ENCODE assay signal across 8 cellular contexts in the genomic region with DNA sequence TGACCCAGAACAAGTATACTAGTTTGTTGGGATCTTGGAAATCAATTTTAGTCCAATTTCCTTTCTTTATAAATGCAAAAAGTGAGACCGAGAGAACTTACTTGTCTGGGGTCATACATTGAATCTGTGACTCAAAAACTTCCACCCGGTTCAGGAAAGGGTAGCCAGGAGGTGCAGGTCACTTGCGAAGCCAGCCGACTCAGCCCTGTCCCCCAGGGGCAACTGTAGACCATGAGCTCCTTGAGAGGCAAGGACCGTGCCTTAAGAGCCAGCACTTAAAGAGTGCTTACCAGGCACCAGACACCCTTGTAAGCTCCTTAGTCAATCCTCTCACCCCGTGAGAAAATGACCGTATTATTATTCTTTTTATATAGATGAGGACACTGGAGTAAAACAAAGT. TPM values are rescaled to one million over a fixed set of nuclear protein-coding genes. Genes with fewer than 3 reads are reported as not detected.
DNase-seq lines count a peak whose midpoint lies in the region; ATAC-seq, FAIRE-seq and TF ChIP-seq lines count a peak whose summit lies in the region.

No MANE protein-coding gene starts in this region.

- intact Hi-C loops in cardiac septum (cut with DNase I) (loop anchor here (1.0 kb wide), 1 partner anchor 15 kb away; a partner anchor contains a TSS), K562 (cut with micrococcal nuclease) (no loop called here), uterus (cut with DNase I; ENCODE audit: low total_unique reads) (no loop called here)

- no peaks in the 10 kb centered on the region for H3K36me3 Mint-ChIP-seq in memory B cell

- no peaks in the 10 kb centered on the region for H3K36me3 ChIP-seq in right atrium auricular region
- peaks cover 6% of the 10 kb centered on the region; the same call in 1 of the 3 replicates for H3K36me3 ChIP-seq in K562 (ENCODE audit: control insufficient read depth, insufficient read depth, low read length)
- no peaks in the 10 kb centered on the region for H3K36me3 ChIP-seq in uterus

- H3K27ac ChIP-seq in right atrium auricular region = peak overlapping the region; percentile 88 to 91
- peak overlapping the region; percentile 82 for H3K27ac ChIP-seq in K562 (ENCODE audit: extremely low read depth, low read depth, low read length)
- peak overlapping the region; percentile 85 to 88 for H3K27ac ChIP-seq in uterus

- TF ChIP-seq CTCF in right atrium auricular region (IDR thresholded peaks at IDR 0.05) = no peak
- no peak for TF ChIP-seq CTCF in K562 (IDR thresholded peaks at IDR 0.05 in 2 of 3, conservative IDR thresholded peaks at IDR 0.05 in 1 of 3; ENCODE audit: insufficient read depth in 2 of 3, low read depth in 1 of 3, low read length in 3 of 3)
- TF ChIP-seq CTCF in uterus (IDR thresholded peaks at IDR 0.05) = no peak

- POLR2A ChIA-PET in K562 (lab: Yijun Ruan, JAX) = interaction anchor here (0.5 to 2.5 kb wide), 10 partner anchors 8 to 568 kb away, joined by 3 to 14 read pairs (median 4); a partner anchor contains a TSS

- CTCF ChIA-PET in K562 (lab: Yijun Ruan, JAX; ENCODE audit: low intra/inter-chr PET ratio) = no interaction called here

- H3K27me3 ChIP-seq in right atrium auricular region (no peaks in the 10 kb centered on the region), K562 (ENCODE audit: control insufficient read depth in 2 of 2, insufficient read depth in 2 of 2, low read length in 2 of 2) (peaks cover 0 to 4% of the 10 kb centered on the region in 2 experiments; a peak in 2 of 5 replicates), uterus (no peaks in the 10 kb centered on the region)

- no peaks in the 10 kb centered on the region for H3K9me3 Mint-ChIP-seq in memory B cell

- no peaks in the 10 kb centered on the region for H3K9me1 ChIP-seq in K562 (ENCODE audit: control insufficient read depth, insufficient read depth, low read length)

- H3K4me2 ChIP-seq in K562 (ENCODE audit: insufficient read depth, low read length) = peak overlapping the region; percentile 93

- FAIRE-seq in K562 (lab: Jason Lieb, UNC) = peak; percentile 35

- no peak for TF ChIP-seq EP300 in K562 (IDR thresholded peaks at IDR 0.05; ENCODE audit: low read length)

- TF ChIP-seq RAD21 in K562 (CRISPR knock-in tag; conservative IDR thresholded peaks at IDR 0.05 in 1 of 2, IDR thresholded peaks at IDR 0.05 in 1 of 2) = no peak

- H2AFZ ChIP-seq in K562 (ENCODE audit: low read depth, low read length) = peak overlapping the region; percentile 93

- BruUV-seq in K562 (replicated peaks; lab: Mats Ljungman, UMichigan) = TSS peak; percentile 91

- H3K4me1 ChIP-seq in right atrium auricular region = peaks cover 0 to 15% of the 10 kb centered on the region in 2 donors
- H3K4me1 ChIP-seq in K562 (replicated peaks in 1 of 2; ENCODE audit: control insufficient read depth in 2 of 2, insufficient read depth in 2 of 2, low read length in 2 of 2) = peaks cover 16 to 17% of the 10 kb centered on the region in 2 experiments
- peaks cover 0 to 3% of the 10 kb centered on the region in 2 donors for H3K4me1 ChIP-seq in uterus

- peaks cover 23% of the 10 kb centered on the region for H3K79me2 ChIP-seq in K562 (ENCODE audit: control insufficient read depth, insufficient read depth, low read length)

- DNase-seq in right atrium auricular region (ENCODE audit: low spot score) = no peak
- no peak for DNase-seq in cardiac septum (ENCODE audit: low spot score)
- DNase-seq in K562 (ENCODE audit: extremely low read depth in 1 of 4, low spot score in 3 of 4) = no peak
- no peak for DNase-seq in memory B cell (ENCODE audit: low spot score in 2 of 2)
- no peak for DNase-seq in uterus
- no peak for DNase-seq in activated gamma-delta T cell (lab: John Stamatoyannopoulos, UW)
- no peak for DNase-seq in NCI-H2171 treated with DMSO at 0.1 percent for 48 hours (lab: John Stamatoyannopoulos, UW)
- no peak for DNase-seq in glomerular visceral epithelial cell (ENCODE audit: extremely low spot score)

- H3K4me3 ChIP-seq in right atrium auricular region (peak overlapping the region; percentile 74 to 81), K562 (peak overlapping the region; percentile 71), uterus (peak overlapping the region; percentile 54 to 60)

- no peaks in the 10 kb centered on the region for H4K20me1 ChIP-seq in K562 (replicated peaks; ENCODE audit: control insufficient read depth, insufficient read depth, low read length)

- H3K9ac ChIP-seq in K562 (ENCODE audit: insufficient read depth in 1 of 2, low read depth in 2 of 2, low read length in 2 of 2) = peak overlapping the region; percentile 37 to 85; a peak in 3 of 4 replicates

- 56% methylated on average over 7 of the region's 7 CpGs for WGBS in K562 (ENCODE audit: insufficient coverage, low coverage, missing lambda C conversion rate)

- H3K9me3 ChIP-seq in right atrium auricular region (no peaks in the 10 kb centered on the region), K562 (replicated peaks; ENCODE audit: control insufficient read depth, insufficient read depth, low read depth, low read length) (no peaks in the 10 kb centered on the region), uterus (no peaks in the 10 kb centered on the region)

- H3K27ac Mint-ChIP-seq in memory B cell = peak overlapping the region; percentile 86

- in situ Hi-C loops in K562 (cut with MboI) = no loop called here

- H3K4me3 Mint-ChIP-seq in memory B cell = peak overlapping the region; percentile 87

- H3K27me3 Mint-ChIP-seq in memory B cell = peaks cover 5% of the 10 kb centered on the region

- no peak for TF ChIP-seq POLR2A in K562 (conservative IDR thresholded peaks at IDR 0.05)
- no peak for TF ChIP-seq POLR2A in uterus (IDR thresholded peaks at IDR 0.05)

- ATAC-seq in K562 = no peak
- ATAC-seq in memory B cell (ENCODE audit: low read depth) = no peak

- peaks cover 25% of the 10 kb centered on the region for H3K4me1 Mint-ChIP-seq in memory B cell

TF ChIP-seq in K562, 482 proteins besides CTCF, POLR2A, EP300 and RAD21 (continues in another document):
- TF ChIP-seq, protein P1, sequence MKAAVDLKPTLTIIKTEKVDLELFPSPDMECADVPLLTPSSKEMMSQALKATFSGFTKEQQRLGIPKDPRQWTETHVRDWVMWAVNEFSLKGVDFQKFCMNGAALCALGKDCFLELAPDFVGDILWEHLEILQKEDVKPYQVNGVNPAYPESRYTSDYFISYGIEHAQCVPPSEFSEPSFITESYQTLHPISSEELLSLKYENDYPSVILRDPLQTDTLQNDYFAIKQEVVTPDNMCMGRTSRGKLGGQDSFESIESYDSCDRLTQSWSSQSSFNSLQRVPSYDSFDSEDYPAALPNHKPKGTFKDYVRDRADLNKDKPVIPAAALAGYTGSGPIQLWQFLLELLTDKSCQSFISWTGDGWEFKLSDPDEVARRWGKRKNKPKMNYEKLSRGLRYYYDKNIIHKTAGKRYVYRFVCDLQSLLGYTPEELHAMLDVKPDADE (conservative IDR thresholded peaks at IDR 0.05; ENCODE audit: control insufficient read depth, low read depth, low read length) = no peak

RNA-seq across cellular contexts. Expression of a gene that starts 0.5 kb away (rescaled TPM):
- 1 to 10 TPM; 1.8 to 2.0 TPM for total RNA-seq in right atrium auricular region
- total RNA-seq in cardiac septum = 2.6 TPM
- total RNA-seq in K562 (2011; cell fraction: chromatin; rRNA removed; ENCODE audit: low replicate concordance) = 6.1 and 8.1 TPM in 2 replicates
- 10.5 and 11.7 TPM in 2 replicates for total RNA-seq in K562 (2011; cell fraction: nucleolus; rRNA removed)
- total RNA-seq in K562 (2011; cell fraction: nucleoplasm; rRNA removed) = 9.2 and 11.8 TPM in 2 replicates
- total RNA-seq in K562 (2014; rRNA removed) = 3.7 and 4.3 TPM in 2 replicates
- total RNA-seq in K562 (2014; rRNA removed; fragmentation: Illumina TruSeq; extraction: Trizol) = 4.4 and 4.6 TPM in 2 replicates
- 4.9 TPM in 2 replicates for total RNA-seq in K562 (2015; rRNA removed; fragmentation: Illumina TruSeq; extraction: Trizol)
- 5.1 and 5.6 TPM in 2 replicates for total RNA-seq in K562 (2021)
- polyA plus RNA-seq in K562 (2011; rRNA removed) = 3.7 and 5.6 TPM in 2 replicates
- polyA plus RNA-seq in K562 (2011; cell fraction: cytosol; rRNA removed) = 3.5 and 4.3 TPM in 2 replicates
- 2.3 and 3.5 TPM in 2 replicates for polyA plus RNA-seq in K562 (2011; cell fraction: nucleus; rRNA removed)
- polyA plus RNA-seq in K562 (2012) = 4.0 and 5.4 TPM in 2 replicates
- polyA plus RNA-seq in K562 (2014; fragmentation: Illumina TruSeq; extraction: Trizol) = 5.1 and 5.9 TPM in 2 replicates
- 1 to 10 TPM; 6.3 to 6.9 TPM for polyA plus RNA-seq in K562 (2014; fragmentation: Nextera tagmentation; extraction: Ambion mirVana)
- 5.2 and 5.8 TPM in 2 replicates for polyA plus RNA-seq in K562 (2014; rRNA removed)
- 4.7 and 5.3 TPM in 2 replicates for polyA minus RNA-seq in K562 (2011; rRNA and poly(A)+ RNA removed)
- polyA minus RNA-seq in K562 (2011; cell fraction: cytosol; rRNA and poly(A)+ RNA removed) = 1.1 and 1.9 TPM in 2 replicates
- polyA minus RNA-seq in K562 (2011; cell fraction: nucleus; rRNA and poly(A)+ RNA removed) = 2.7 and 4.7 TPM in 2 replicates
- total RNA-seq in uterus = 1 to 10 TPM; 2.1 to 7.2 (median 2.7) TPM

RNA-seq across cellular contexts. Expression of a gene that starts 15.2 kb away (rescaled TPM):
- total RNA-seq in right atrium auricular region (10 to 100 TPM; 18.6 to 18.7 TPM), cardiac septum (26.5 TPM), K562 (2014; rRNA removed) (7.3 and 9.4 TPM in 2 replicates), K562 (2014; rRNA removed; fragmentation: Illumina TruSeq; extraction: Trizol) (1.4 and 2.1 TPM in 2 replicates), K562 (2015; rRNA removed; fragmentation: Illumina TruSeq; extraction: Trizol) (4.7 and 4.9 TPM in 2 replicates), K562 (2021) (13.4 and 14.4 TPM in 2 replicates), uterus (10 to 100 TPM in 2 of 4 donors, 1 to 10 TPM in 2; 4.1 to 26.1 (median 11.5) TPM)
- 15.1 and 38.6 TPM in 2 replicates for total RNA-seq in K562 (2011; cell fraction: chromatin; rRNA removed; ENCODE audit: low replicate concordance)
- 21.6 and 25.2 TPM in 2 replicates for total RNA-seq in K562 (2011; cell fraction: nucleolus; rRNA removed)
- total RNA-seq in K562 (2011; cell fraction: nucleoplasm; rRNA removed) = 21.0 and 24.7 TPM in 2 replicates
- polyA plus RNA-seq in K562 (2011; rRNA removed) (1.7 and 3.6 TPM in 2 replicates), K562 (2014; fragmentation: Illumina TruSeq; extraction: Trizol) (3.7 and 7.7 TPM in 2 replicates), K562 (2014; fragmentation: Nextera tagmentation; extraction: Ambion mirVana) (under 1 TPM; 0.01 to 0.04 TPM), K562 (2014; rRNA removed) (4.8 and 6.3 TPM in 2 replicates)
- 2.0 and 3.8 TPM in 2 replicates for polyA plus RNA-seq in K562 (2011; cell fraction: cytosol; rRNA removed)
- polyA plus RNA-seq in K562 (2011; cell fraction: nucleus; rRNA removed) = 7.3 and 13.2 TPM in 2 replicates
- polyA plus RNA-seq in K562 (2012) = 6.2 and 8.4 TPM in 2 replicates
- 5.1 and 5.7 TPM in 2 replicates for polyA minus RNA-seq in K562 (2011; rRNA and poly(A)+ RNA removed)
- polyA minus RNA-seq in K562 (2011; cell fraction: cytosol; rRNA and poly(A)+ RNA removed) = 5.6 and 7.4 TPM in 2 replicates
- 8.1 and 10.1 TPM in 2 replicates for polyA minus RNA-seq in K562 (2011; cell fraction: nucleus; rRNA and poly(A)+ RNA removed)
